ENCODE assay signal across 23 cellular contexts in the genomic region with DNA sequence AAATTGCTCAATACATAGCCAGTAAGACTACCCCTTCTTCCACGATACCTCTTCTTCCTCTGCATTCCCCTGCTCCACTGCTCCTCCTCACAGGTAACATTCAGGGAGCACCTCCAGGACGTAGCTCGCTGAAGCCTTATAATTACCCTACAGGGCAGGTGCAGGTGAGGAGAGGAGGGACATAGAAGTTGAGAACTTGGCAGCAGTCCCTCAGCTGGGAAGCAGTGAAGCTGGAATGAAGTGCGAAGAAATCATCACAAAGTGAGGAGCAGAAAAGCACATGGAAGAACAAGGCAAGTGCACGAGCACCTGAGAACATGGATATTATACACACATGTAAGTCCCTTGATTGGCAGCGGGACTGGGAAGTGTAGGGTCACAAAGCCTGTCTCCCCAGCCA.
"Had no signal": no experiment of that assay in that cellular context is flagged by ENCODE, and none has a peak within 500 bp of the region (broad histone marks: within the 10 kb centered on the region; RNA-seq: fewer than 3 reads in every experiment).

No MANE protein-coding gene starts in this region.

- H3K9me3 ChIP-seq: gastrocnemius medialis, lower lobe of right lung, psoas muscle, suprapubic skin, vagina had no signal

- H3K4me3 Mint-ChIP-seq: dendritic cell treated with granulocyte-macrophage colony-stimulating factor and Interleukin-4, amounts not matched to agents 40 ng/mL and 50 ng/mL, for 4 days; endodermal cell; naive thymus-derived CD8-positive, alpha-beta T cell; nephron progenitor cell; stimulated activated naive CD8-positive, alpha-beta T cell treated with anti-CD3 and anti-CD28 coated beads, Interleukin-15, amount 100 ng/mL, for 72 hours had no signal

- H3K36me3 ChIP-seq: gastrocnemius medialis, lower lobe of right lung, spleen, suprapubic skin, vagina had no signal

- ATAC-seq: esophagus mucosa; gastrocnemius medialis; left ventricle myocardium superior; lower lobe of right lung; naive thymus-derived CD8-positive, alpha-beta T cell; psoas muscle; right cardiac atrium; stimulated activated naive CD8-positive, alpha-beta T cell treated with anti-CD3 and anti-CD28 coated beads, Interleukin-15, amount 100 ng/mL, for 72 hours had no signal

- H3K4me3 ChIP-seq: gastrocnemius medialis, lower lobe of right lung, psoas muscle, skin epidermis, spleen, suprapubic skin, vagina had no signal

- H3K4me1 ChIP-seq: gastrocnemius medialis, psoas muscle, spleen had no signal

- H3K27ac Mint-ChIP-seq: dendritic cell treated with granulocyte-macrophage colony-stimulating factor and Interleukin-4, amounts not matched to agents 40 ng/mL and 50 ng/mL, for 4 days; endodermal cell; naive thymus-derived CD8-positive, alpha-beta T cell; nephron progenitor cell; stimulated activated naive CD8-positive, alpha-beta T cell treated with anti-CD3 and anti-CD28 coated beads, Interleukin-15, amount 100 ng/mL, for 72 hours had no signal

- H3K27me3 ChIP-seq: vagina had no signal

- H3K27ac ChIP-seq: epithelial cell of prostate, gastrocnemius medialis, lower lobe of right lung, psoas muscle, skin epidermis, spleen, suprapubic skin, vagina had no signal

- DNase-seq: effector CD8-positive, alpha-beta T cell; endodermal cell; foreskin fibroblast; gastrocnemius medialis; head of caudate nucleus; left ventricle myocardium superior; lower lobe of right lung; naive thymus-derived CD8-positive, alpha-beta T cell; nephron progenitor cell; nucleus accumbens; psoas muscle; right cardiac atrium; spleen; stimulated activated CD4-positive, alpha-beta T cell treated with anti-CD3 and anti-CD28 coated beads, Interleukin-2, amount 100 ng/mL, for 48 hours; stimulated activated naive CD4-positive, alpha-beta T cell; stimulated activated naive CD8-positive, alpha-beta T cell treated with anti-CD3 and anti-CD28 coated beads, Interleukin-15, amount 100 ng/mL, for 72 hours; trophoblast cell had no signal
